Comparison of ENCODE assay signal across 1 cellular context in the genomic region with DNA sequence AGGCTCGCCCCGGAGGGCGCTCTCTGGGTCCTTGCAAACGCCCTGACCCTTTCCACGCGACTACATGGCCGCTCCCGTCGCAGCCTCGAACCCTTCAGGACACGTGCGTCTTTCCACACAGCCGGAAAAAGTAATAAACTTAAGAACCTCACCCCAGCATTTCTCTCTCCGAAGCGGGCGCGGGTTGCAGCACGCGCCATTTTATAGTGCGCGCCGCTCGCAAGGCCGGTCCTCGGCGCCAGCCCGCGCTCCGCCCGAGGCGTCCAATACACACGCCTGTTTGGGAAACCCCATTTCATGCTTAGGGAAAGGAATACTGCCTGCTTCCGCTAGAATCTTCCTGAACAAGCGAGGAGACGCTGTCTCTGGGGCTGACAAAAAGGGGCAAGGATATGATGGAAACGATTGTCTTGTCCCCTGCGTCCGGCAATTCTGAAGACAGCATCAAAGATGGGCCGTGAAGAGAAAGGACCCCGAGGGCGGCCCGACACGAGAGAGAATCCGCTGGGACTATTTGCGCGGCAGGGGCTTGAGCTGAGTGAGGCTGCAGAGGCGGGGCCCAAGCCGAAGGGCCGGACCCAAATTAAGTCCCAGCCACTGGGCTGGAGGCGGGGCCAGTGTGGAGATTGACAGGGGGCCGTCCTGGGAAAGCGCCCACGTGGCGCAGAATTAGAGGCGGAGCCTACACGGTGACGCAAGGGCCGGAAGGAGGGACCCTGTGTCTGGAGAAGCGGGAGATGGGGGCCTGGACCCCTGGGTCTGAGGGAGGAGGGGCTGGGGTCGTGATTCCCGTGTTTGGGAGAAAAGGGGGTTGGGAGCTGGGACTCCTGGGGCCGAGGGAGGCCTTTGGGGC.
TF ChIP-seq lines count a peak whose summit lies in the region.

No MANE protein-coding gene starts in this region.

TF ChIP-seq in K562, 482 proteins besides CTCF, POLR2A, EP300 and RAD21 (continued from another document and continues in another):
- TF ChIP-seq TSHZ1 (CRISPR knock-in tag; IDR thresholded peaks at IDR 0.05) (no peak), SMARCA4 (IDR thresholded peaks at IDR 0.05) (no peak), MED1 (CRISPR knock-in tag; IDR thresholded peaks at IDR 0.05; ENCODE audit: borderline replicate concordance) (no peak), TCF15 (CRISPR knock-in tag; IDR thresholded peaks at IDR 0.05) (no peak), FOXK2 (conservative IDR thresholded peaks at IDR 0.05 in 1 of 2, IDR thresholded peaks at IDR 0.05 in 1 of 2; ENCODE audit: low read depth in 2 of 2) (peak in 1 of 2 experiments; percentile 29; a peak in 3 of 4 replicates), ZNF76 (CRISPR knock-in tag; IDR thresholded peaks at IDR 0.05; ENCODE audit: borderline replicate concordance) (no peak), FUS (optimal IDR thresholded peaks at IDR 0.05; ENCODE audit: low read depth, low read length) (no peak), NRF1 (conservative IDR thresholded peaks at IDR 0.05 in 1 of 2, IDR thresholded peaks at IDR 0.05 in 1 of 2) (peak; percentile 81 to 82), FOXA3 (CRISPR knock-in tag; conservative IDR thresholded peaks at IDR 0.05 in 1 of 2, IDR thresholded peaks at IDR 0.05 in 1 of 2) (no peak), RBFOX2 (IDR thresholded peaks at IDR 0.05; ENCODE audit: low read depth, low read length) (peak; percentile 100), NELFE (IDR thresholded peaks at IDR 0.05; ENCODE audit: insufficient read depth, insufficient read length) (peak; percentile 13), SRF (CRISPR knock-in tag; IDR thresholded peaks at IDR 0.05) (peak in 1 of 2 experiments; percentile 67; a peak in 1 of 4 replicates), ZNF695 (CRISPR knock-in tag; IDR thresholded peaks at IDR 0.05) (no peak), ZNF23 (CRISPR knock-in tag; IDR thresholded peaks at IDR 0.05) (no peak), POLR2H (tag; IDR thresholded peaks at IDR 0.05; ENCODE audit: low read depth) (peak; percentile 98), XRCC3 (IDR thresholded peaks at IDR 0.05) (no peak), ZNF408 (CRISPR knock-in tag; IDR thresholded peaks at IDR 0.05; ENCODE audit: low read depth) (no peak), USF2 (CRISPR knock-in tag; IDR thresholded peaks at IDR 0.05) (peak; percentile 96), SUPT5H (IDR thresholded peaks at IDR 0.05) (peak; percentile 99), HDAC8 (tag; IDR thresholded peaks at IDR 0.05) (no peak), ZC3H8 (IDR thresholded peaks at IDR 0.05) (0 out of 2 replicates have a peak, but pooled peaks have one; percentile 15), ZBTB5 (IDR thresholded peaks at IDR 0.05) (no peak), RBM39 (optimal IDR thresholded peaks at IDR 0.05; ENCODE audit: low read depth, low read length) (peak; percentile 55), ZNF277 (CRISPR knock-in tag; IDR thresholded peaks at IDR 0.05; ENCODE audit: borderline replicate concordance) (no peak), CTBP1 (IDR thresholded peaks at IDR 0.05; ENCODE audit: borderline replicate concordance) (peak; percentile 91; the same call in 1 of the 2 replicates), ZFP30 (CRISPR knock-in tag; IDR thresholded peaks at IDR 0.05; ENCODE audit: borderline replicate concordance) (no peak), ZNF324 (CRISPR knock-in tag; IDR thresholded peaks at IDR 0.05) (no peak), CSDE1 (IDR thresholded peaks at IDR 0.05) (peak in 1 of 2 experiments; percentile 74; a peak in 2 of 4 replicates), NKRF (IDR thresholded peaks at IDR 0.05; ENCODE audit: borderline replicate concordance) (peak; percentile 96), NFATC3 (IDR thresholded peaks at IDR 0.05) (no peak)
- TF ChIP-seq, protein P1, sequence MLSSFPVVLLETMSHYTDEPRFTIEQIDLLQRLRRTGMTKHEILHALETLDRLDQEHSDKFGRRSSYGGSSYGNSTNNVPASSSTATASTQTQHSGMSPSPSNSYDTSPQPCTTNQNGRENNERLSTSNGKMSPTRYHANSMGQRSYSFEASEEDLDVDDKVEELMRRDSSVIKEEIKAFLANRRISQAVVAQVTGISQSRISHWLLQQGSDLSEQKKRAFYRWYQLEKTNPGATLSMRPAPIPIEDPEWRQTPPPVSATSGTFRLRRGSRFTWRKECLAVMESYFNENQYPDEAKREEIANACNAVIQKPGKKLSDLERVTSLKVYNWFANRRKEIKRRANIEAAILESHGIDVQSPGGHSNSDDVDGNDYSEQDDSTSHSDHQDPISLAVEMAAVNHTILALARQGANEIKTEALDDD (IDR thresholded peaks at IDR 0.05): no peak
- TF ChIP-seq, protein P2, sequence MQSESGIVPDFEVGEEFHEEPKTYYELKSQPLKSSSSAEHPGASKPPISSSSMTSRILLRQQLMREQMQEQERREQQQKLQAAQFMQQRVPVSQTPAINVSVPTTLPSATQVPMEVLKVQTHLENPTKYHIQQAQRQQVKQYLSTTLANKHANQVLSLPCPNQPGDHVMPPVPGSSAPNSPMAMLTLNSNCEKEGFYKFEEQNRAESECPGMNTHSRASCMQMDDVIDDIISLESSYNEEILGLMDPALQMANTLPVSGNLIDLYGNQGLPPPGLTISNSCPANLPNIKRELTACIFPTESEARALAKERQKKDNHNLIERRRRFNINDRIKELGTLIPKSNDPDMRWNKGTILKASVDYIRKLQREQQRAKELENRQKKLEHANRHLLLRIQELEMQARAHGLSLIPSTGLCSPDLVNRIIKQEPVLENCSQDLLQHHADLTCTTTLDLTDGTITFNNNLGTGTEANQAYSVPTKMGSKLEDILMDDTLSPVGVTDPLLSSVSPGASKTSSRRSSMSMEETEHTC (IDR thresholded peaks at IDR 0.05): no peak
- TF ChIP-seq, protein P3, sequence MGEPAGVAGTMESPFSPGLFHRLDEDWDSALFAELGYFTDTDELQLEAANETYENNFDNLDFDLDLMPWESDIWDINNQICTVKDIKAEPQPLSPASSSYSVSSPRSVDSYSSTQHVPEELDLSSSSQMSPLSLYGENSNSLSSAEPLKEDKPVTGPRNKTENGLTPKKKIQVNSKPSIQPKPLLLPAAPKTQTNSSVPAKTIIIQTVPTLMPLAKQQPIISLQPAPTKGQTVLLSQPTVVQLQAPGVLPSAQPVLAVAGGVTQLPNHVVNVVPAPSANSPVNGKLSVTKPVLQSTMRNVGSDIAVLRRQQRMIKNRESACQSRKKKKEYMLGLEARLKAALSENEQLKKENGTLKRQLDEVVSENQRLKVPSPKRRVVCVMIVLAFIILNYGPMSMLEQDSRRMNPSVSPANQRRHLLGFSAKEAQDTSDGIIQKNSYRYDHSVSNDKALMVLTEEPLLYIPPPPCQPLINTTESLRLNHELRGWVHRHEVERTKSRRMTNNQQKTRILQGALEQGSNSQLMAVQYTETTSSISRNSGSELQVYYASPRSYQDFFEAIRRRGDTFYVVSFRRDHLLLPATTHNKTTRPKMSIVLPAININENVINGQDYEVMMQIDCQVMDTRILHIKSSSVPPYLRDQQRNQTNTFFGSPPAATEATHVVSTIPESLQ (CRISPR knock-in tag; IDR thresholded peaks at IDR 0.05): no peak; the same call in 1 of the 2 replicates
- TF ChIP-seq, protein P4, sequence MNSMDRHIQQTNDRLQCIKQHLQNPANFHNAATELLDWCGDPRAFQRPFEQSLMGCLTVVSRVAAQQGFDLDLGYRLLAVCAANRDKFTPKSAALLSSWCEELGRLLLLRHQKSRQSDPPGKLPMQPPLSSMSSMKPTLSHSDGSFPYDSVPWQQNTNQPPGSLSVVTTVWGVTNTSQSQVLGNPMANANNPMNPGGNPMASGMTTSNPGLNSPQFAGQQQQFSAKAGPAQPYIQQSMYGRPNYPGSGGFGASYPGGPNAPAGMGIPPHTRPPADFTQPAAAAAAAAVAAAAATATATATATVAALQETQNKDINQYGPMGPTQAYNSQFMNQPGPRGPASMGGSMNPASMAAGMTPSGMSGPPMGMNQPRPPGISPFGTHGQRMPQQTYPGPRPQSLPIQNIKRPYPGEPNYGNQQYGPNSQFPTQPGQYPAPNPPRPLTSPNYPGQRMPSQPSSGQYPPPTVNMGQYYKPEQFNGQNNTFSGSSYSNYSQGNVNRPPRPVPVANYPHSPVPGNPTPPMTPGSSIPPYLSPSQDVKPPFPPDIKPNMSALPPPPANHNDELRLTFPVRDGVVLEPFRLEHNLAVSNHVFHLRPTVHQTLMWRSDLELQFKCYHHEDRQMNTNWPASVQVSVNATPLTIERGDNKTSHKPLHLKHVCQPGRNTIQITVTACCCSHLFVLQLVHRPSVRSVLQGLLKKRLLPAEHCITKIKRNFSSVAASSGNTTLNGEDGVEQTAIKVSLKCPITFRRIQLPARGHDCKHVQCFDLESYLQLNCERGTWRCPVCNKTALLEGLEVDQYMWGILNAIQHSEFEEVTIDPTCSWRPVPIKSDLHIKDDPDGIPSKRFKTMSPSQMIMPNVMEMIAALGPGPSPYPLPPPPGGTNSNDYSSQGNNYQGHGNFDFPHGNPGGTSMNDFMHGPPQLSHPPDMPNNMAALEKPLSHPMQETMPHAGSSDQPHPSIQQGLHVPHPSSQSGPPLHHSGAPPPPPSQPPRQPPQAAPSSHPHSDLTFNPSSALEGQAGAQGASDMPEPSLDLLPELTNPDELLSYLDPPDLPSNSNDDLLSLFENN (IDR thresholded peaks at IDR 0.05; ENCODE audit: low read depth in 2 of 2, low read length in 2 of 2): 0 out of 4 replicates have a peak, but pooled peaks of 1 of the 2 experiments have one; percentile 37
- TF ChIP-seq, protein P5, sequence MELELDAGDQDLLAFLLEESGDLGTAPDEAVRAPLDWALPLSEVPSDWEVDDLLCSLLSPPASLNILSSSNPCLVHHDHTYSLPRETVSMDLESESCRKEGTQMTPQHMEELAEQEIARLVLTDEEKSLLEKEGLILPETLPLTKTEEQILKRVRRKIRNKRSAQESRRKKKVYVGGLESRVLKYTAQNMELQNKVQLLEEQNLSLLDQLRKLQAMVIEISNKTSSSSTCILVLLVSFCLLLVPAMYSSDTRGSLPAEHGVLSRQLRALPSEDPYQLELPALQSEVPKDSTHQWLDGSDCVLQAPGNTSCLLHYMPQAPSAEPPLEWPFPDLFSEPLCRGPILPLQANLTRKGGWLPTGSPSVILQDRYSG (tag; conservative IDR thresholded peaks at IDR 0.05; ENCODE audit: low read depth): no peak
